Comparison of ENCODE assay signal across 10 cellular contexts in genomic region chr12:113792450-113792849, GRCh38.
"Had no signal": no experiment of that assay in that cellular context is flagged by ENCODE, and none has a peak within 500 bp of the region (broad histone marks: within the 10 kb centered on the region; RNA-seq: fewer than 3 reads in every experiment).

No MANE protein-coding gene starts in this region.

- H3K4me1 ChIP-seq: HAP-1 had no signal

- H3K4me2 ChIP-seq: GM23338 had no signal

- FAIRE-seq: H54 had no signal

- H3K9ac ChIP-seq: GM23248 had no signal

- H3K27ac ChIP-seq: GM23248 had no signal

- ATAC-seq: GM23338, HCT116 had no signal

- H2AFZ ChIP-seq: GM23248, GM23338 had no signal

- H3K36me3 ChIP-seq: HAP-1 had no signal

- H3K4me3 ChIP-seq: GM23248, GM23338, HAP-1 had no signal

- DNase-seq: GM23248, GOT3, H7, H9, HCEC 1CT, HFFc6 had no signal
